In genomic region chr5:14141764-14142163, GRCh38 we compare ENCODE assay signal across 1 cellular context.
TF ChIP-seq lines count a peak whose summit lies in the region.

No MANE protein-coding gene starts in this region.

TF ChIP-seq in GM12878, 131 proteins besides CTCF, POLR2A, EP300 and RAD21 (continued from another document):
- TF ChIP-seq ZNF592 (IDR thresholded peaks at IDR 0.05) (no peak), MXI1 (IDR thresholded peaks at IDR 0.05; ENCODE audit: low read depth, low read length) (no peak), GATAD2B (conservative IDR thresholded peaks at IDR 0.05; ENCODE audit: low read depth) (no peak), ZBED1 (IDR thresholded peaks at IDR 0.05; ENCODE audit: borderline replicate concordance) (no peak), PRDM15 (CRISPR knock-in tag; IDR thresholded peaks at IDR 0.05) (no peak), POLR2AphosphoS2 (IDR thresholded peaks at IDR 0.05; ENCODE audit: low read depth, low read length) (no peak)
TF ChIP-seq in GM12878: peak in this region for 0.
